10 cellular contexts compared by ENCODE assay signal in genomic region chr2:230872151-230872967, GRCh38. TPM values are rescaled to one million over a fixed set of nuclear protein-coding genes. Genes with fewer than 3 reads are reported as not detected.
DNase-seq lines count a peak whose midpoint lies in the region; ATAC-seq, FAIRE-seq and TF ChIP-seq lines count a peak whose summit lies in the region.
"Had no signal": no experiment of that assay in that cellular context is flagged by ENCODE, and none has a peak within 500 bp of the region (broad histone marks: within the 10 kb centered on the region; RNA-seq: fewer than 3 reads in every experiment).

No MANE protein-coding gene starts in this region.

- POLR2A ChIA-PET in A673 (lab: Charles Lee; ENCODE audit: low non-redundant PET), result no interaction called here

- intact Hi-C loops in A673 (cut with micrococcal nuclease; ENCODE audit: unreplicated experiment), result no loop called here

- ATAC-seq in GM19023 (IDR thresholded peaks at IDR 0.05; ENCODE audit: unreplicated experiment) (peak; percentile 1), left lobe of liver (no peak)
- ATAC-seq: HCT116 had no signal

- H3K27me3 ChIP-seq in A673 (replicated peaks; ENCODE audit: insufficient read depth, low read depth, low read length, poor library complexity), result no peaks in the 10 kb centered on the region

- H3K4me3 ChIP-seq in A673 (ENCODE audit: low read depth, low read length, poor library complexity, severe bottlenecking), result no peak overlapping the region

- H3K4me1 ChIP-seq in A673 (ENCODE audit: insufficient read depth, low read length, poor library complexity, severe bottlenecking), result peaks cover 42% of the 10 kb centered on the region

- no peaks in the 10 kb centered on the region for H3K9me3 ChIP-seq in A673 (ENCODE audit: low read depth, low read length, poor library complexity, severe bottlenecking)
- H3K9me3 ChIP-seq in KOPT-K1 (ENCODE audit: insufficient read depth, low read length, poor library complexity, severe bottlenecking), result no peaks in the 10 kb centered on the region

- BruUV-seq in A673 (replicated peaks; lab: Mats Ljungman, UMichigan), result no TSS peak

- CTCF ChIA-PET in A673 (lab: Charles Lee), result no interaction called here

- DNase-seq in A673 (ENCODE audit: low spot score), result no peak
- peak; percentile 34 for DNase-seq in left lobe of liver (ENCODE audit: low spot score)
- DNase-seq in D721Med (ENCODE audit: insufficient read length, low spot score), result no peak
- no peak for DNase-seq in HTR-8/SVneo (ENCODE audit: insufficient read length, low spot score)
- no peak for DNase-seq in inferior parietal cortex (ENCODE audit: extremely low spot score)
- no peak for DNase-seq in occipital lobe (lab: John Stamatoyannopoulos, UW)

- peaks cover 28% of the 10 kb centered on the region for H3K36me3 ChIP-seq in A673 (ENCODE audit: insufficient read depth, low read length, poor library complexity, severe bottlenecking)
- H3K36me3 ChIP-seq in KOPT-K1 (ENCODE audit: insufficient read depth, low read length), result peaks cover 32% of the 10 kb centered on the region

- TF ChIP-seq CTCF in A673 (conservative IDR thresholded peaks at IDR 0.05; ENCODE audit: low read depth, low read length) (no peak), D721Med (IDR thresholded peaks at IDR 0.05; ENCODE audit: insufficient read depth, missing control alignments) (no peak)

- H3K27ac ChIP-seq in A673 (ENCODE audit: low read depth, low read length, poor library complexity, severe bottlenecking), result peak overlapping the region; percentile 91
- H3K27ac ChIP-seq in KOPT-K1 (ENCODE audit: low read depth, low read length, poor library complexity, severe bottlenecking), result peak overlapping the region; percentile 29

- FAIRE-seq in D721Med (lab: Jason Lieb, UNC), result no peak
- FAIRE-seq in HTR-8/SVneo (lab: Jason Lieb, UNC), result no peak
- FAIRE-seq: endothelial cell of umbilical vein had no signal

RNA-seq across cellular contexts. Expression of gene ITM2C, which starts 7.6 kb away (rescaled TPM):
- total RNA-seq in A673 (2021) (283 and 293 TPM in 2 replicates), left lobe of liver (14.2 TPM), occipital lobe (112 TPM)

RNA-seq across cellular contexts. Expression of gene GPR55, which starts 52.7 kb away (rescaled TPM):
- total RNA-seq in A673 (2021) (0.19 TPM in 1 of 2 replicates, not detected in the other), left lobe of liver (not detected), occipital lobe (not detected)
- total RNA-seq: endothelial cell of umbilical vein had no signal
